In genomic region chr20:41028359-41029149, GRCh38 we compare ENCODE assay signal across 8 cellular contexts. TPM values are rescaled to one million over a fixed set of nuclear protein-coding genes. Genes with fewer than 3 reads are reported as not detected.
DNase-seq lines count a peak whose midpoint lies in the region; ATAC-seq and TF ChIP-seq lines count a peak whose summit lies in the region.

TSS of gene TOP1 (plus strand) at chr20:41028822. CDS start at chr20:41029068, 246 bp downstream.

- H2AFZ ChIP-seq in OCI-LY3 (ENCODE audit: low read depth, low read length), result no peak within 1 kb of the TSS

- peaks cover 58% of the 10 kb centered on the region for H3K79me2 ChIP-seq in OCI-LY3 (ENCODE audit: low read length)

- peaks cover 2% of the 10 kb centered on the region for H3K27me3 Mint-ChIP-seq in endothelial cell (ENCODE audit: unreplicated experiment)

- H3K27ac Mint-ChIP-seq in endothelial cell (ENCODE audit: unreplicated experiment), result peak within 1 kb of the TSS; percentile 98

- H3K36me3 ChIP-seq in OCI-LY3 (replicated peaks; ENCODE audit: low read depth, low read length), result peaks cover 42% of the 10 kb centered on the region

- DNase-seq in D341Med (ENCODE audit: low spot score) (peak; percentile 100), HuH-7 (ENCODE audit: low spot score) (peak; percentile 98), endothelial cell (ENCODE audit: low spot score) (peak; percentile 99), midbrain (lab: John Stamatoyannopoulos, UW) (peak; percentile 99)
- peak; percentile 100 for DNase-seq in activated CD8-positive, alpha-beta memory T cell treated with anti-CD3 and anti-CD28 coated beads, Interleukin-2, amount 50 U/mL, for 48 hours
- DNase-seq in stimulated activated CD8-positive, alpha-beta memory T cell treated with anti-CD3 and anti-CD28 coated beads, Interleukin-2, amount 100 ng/mL, for 1 hour (ENCODE audit: low read depth in 2 of 2), result peak; percentile 99 to 100

- peaks cover 41% of the 10 kb centered on the region for H4K20me1 ChIP-seq in OCI-LY3 (ENCODE audit: insufficient read depth, low read length)

- ATAC-seq in GM21515 (IDR thresholded peaks at IDR 0.05; ENCODE audit: unreplicated experiment), result peak; percentile 94

- peak within 1 kb of the TSS; percentile 53 for H3K27ac ChIP-seq in OCI-LY3 (ENCODE audit: low read length)

- peak within 1 kb of the TSS; percentile 79 for H3K4me3 ChIP-seq in OCI-LY3 (ENCODE audit: low read length)

- no peak for TF ChIP-seq CTCF in OCI-LY3 (IDR thresholded peaks at IDR 0.05; ENCODE audit: low read depth, low read length)
- no peak for TF ChIP-seq CTCF in endothelial cell (IDR thresholded peaks at IDR 0.05; ENCODE audit: unreplicated experiment)

- no peaks in the 10 kb centered on the region for H3K27me3 ChIP-seq in OCI-LY3 (ENCODE audit: low read depth, low read length)

- peak within 1 kb of the TSS; percentile 88 for H3K4me2 ChIP-seq in OCI-LY3 (ENCODE audit: low read length)

- peaks cover 37% of the 10 kb centered on the region for H3K4me1 Mint-ChIP-seq in endothelial cell (ENCODE audit: unreplicated experiment)

- H3K9me3 Mint-ChIP-seq in endothelial cell (ENCODE audit: unreplicated experiment), result no peaks in the 10 kb centered on the region

- peak within 1 kb of the TSS; percentile 89 for H3K9ac ChIP-seq in OCI-LY3 (ENCODE audit: low read length)

- peaks cover 44% of the 10 kb centered on the region for H3K4me1 ChIP-seq in OCI-LY3 (ENCODE audit: low read length)

- peaks cover 7% of the 10 kb centered on the region for H3K36me3 Mint-ChIP-seq in endothelial cell (ENCODE audit: low read depth, unreplicated experiment)

- H3K4me3 Mint-ChIP-seq in endothelial cell (ENCODE audit: unreplicated experiment), result peak within 1 kb of the TSS; percentile 97

- no peaks in the 10 kb centered on the region for H3K9me3 ChIP-seq in OCI-LY3 (ENCODE audit: insufficient read depth, low read length)

RNA-seq across cellular contexts. Expression of gene TOP1, which starts in this region (rescaled TPM):
- total RNA-seq in endothelial cell (ENCODE audit: unreplicated experiment), result 72.7 TPM

Comparison
In these comparisons a context has a peak if more than half of its experiments do, and no peak if none do; other contexts are left out.
1. Peak in every context shown above with its lines: DNase-seq, ATAC-seq, H3K4me3 ChIP-seq and H3K27ac ChIP-seq.